1 cellular context compared by ENCODE assay signal in genomic region chr7:47713595-47713994, GRCh38.
A peak's percentile ranks its signal among the peaks of the same experiment; 100 is the strongest.
TF ChIP-seq lines count a peak whose summit lies in the region.

No MANE protein-coding gene starts in this region.

TF ChIP-seq in K562, 482 proteins besides CTCF, POLR2A, EP300 and RAD21:
- peak; percentile 78 for TF ChIP-seq ZBTB40 (IDR thresholded peaks at IDR 0.05)
- TF ChIP-seq ZBTB40 (CRISPR knock-in tag; IDR thresholded peaks at IDR 0.05): no peak
- TF ChIP-seq ZFP30 (CRISPR knock-in tag; IDR thresholded peaks at IDR 0.05; ENCODE audit: borderline replicate concordance): no peak
- no peak for TF ChIP-seq MAX (CRISPR knock-in tag; IDR thresholded peaks at IDR 0.05)
- TF ChIP-seq CREB3 (tag; conservative IDR thresholded peaks at IDR 0.05; ENCODE audit: low read depth): no peak
